ENCODE assay signal across 18 cellular contexts in the genomic region with DNA sequence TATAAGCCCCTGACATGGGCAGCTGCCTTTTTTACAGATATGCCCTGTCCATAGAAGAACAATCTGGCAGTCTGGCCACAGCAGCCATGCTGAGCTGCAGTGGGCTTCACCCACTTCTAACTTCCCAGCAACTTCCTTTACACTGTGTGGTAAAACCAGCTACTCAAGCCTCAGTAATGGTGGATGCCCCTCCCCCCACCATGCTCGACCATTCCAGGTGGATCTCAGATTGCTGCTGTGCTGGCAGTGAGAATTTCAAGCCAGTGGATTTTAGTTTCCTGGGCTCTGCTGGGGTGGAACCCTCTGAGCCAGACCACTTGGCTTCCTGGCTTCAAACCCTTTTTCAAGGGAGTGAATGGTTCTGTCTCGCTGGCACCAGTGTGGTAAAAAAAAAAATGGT.
"Had no signal": no experiment of that assay in that cellular context is flagged by ENCODE, and none has a peak within 500 bp of the region (broad histone marks: within the 10 kb centered on the region; RNA-seq: fewer than 3 reads in every experiment).

No MANE protein-coding gene starts in this region.

- H3K9me3 ChIP-seq: colonic mucosa, gastroesophageal sphincter, left lung, lower lobe of right lung had no signal

- ATAC-seq: effector memory CD8-positive, alpha-beta T cell; foreskin keratinocyte; gastroesophageal sphincter; heart left ventricle; left cardiac atrium; left lung; left ventricle myocardium superior; lower lobe of right lung; naive thymus-derived CD4-positive, alpha-beta T cell had no signal

- H3K27ac Mint-ChIP-seq: dendritic cell treated with granulocyte-macrophage colony-stimulating factor and Interleukin-4, amounts not matched to agents 40 ng/mL and 50 ng/mL, for 4 days; effector memory CD8-positive, alpha-beta T cell; naive thymus-derived CD4-positive, alpha-beta T cell had no signal

- H3K4me3 Mint-ChIP-seq: dendritic cell treated with granulocyte-macrophage colony-stimulating factor and Interleukin-4, amounts not matched to agents 40 ng/mL and 50 ng/mL, for 4 days; effector memory CD8-positive, alpha-beta T cell; naive thymus-derived CD4-positive, alpha-beta T cell had no signal

- DNase-seq: colonic mucosa; cortex of kidney; effector CD8-positive, alpha-beta T cell; effector memory CD8-positive, alpha-beta T cell; foreskin keratinocyte; heart left ventricle; hypothalamus; left cardiac atrium; left lung; left ventricle myocardium superior; lower lobe of right lung; mesenchymal stem cell; midbrain; naive thymus-derived CD4-positive, alpha-beta T cell had no signal

- H3K4me1 ChIP-seq: colonic mucosa, esophagus muscularis mucosa, foreskin keratinocyte, gastroesophageal sphincter, heart left ventricle, left lung, lower lobe of right lung had no signal

- H3K9me3 Mint-ChIP-seq: effector memory CD8-positive, alpha-beta T cell had no signal

- H3K27me3 Mint-ChIP-seq: dendritic cell treated with granulocyte-macrophage colony-stimulating factor and Interleukin-4, amounts not matched to agents 40 ng/mL and 50 ng/mL, for 4 days; effector memory CD8-positive, alpha-beta T cell; naive thymus-derived CD4-positive, alpha-beta T cell had no signal

- H3K27ac ChIP-seq: colonic mucosa, esophagus muscularis mucosa, foreskin keratinocyte, gastroesophageal sphincter, heart left ventricle, hepatocyte, left lung, lower lobe of right lung had no signal

- H2AFZ ChIP-seq: hepatocyte had no signal

- H3K79me2 ChIP-seq: hepatocyte had no signal

- H3K27me3 ChIP-seq: colonic mucosa, esophagus muscularis mucosa, foreskin keratinocyte, gastroesophageal sphincter, hepatocyte, left lung had no signal

- H3K36me3 ChIP-seq: colonic mucosa, esophagus muscularis mucosa, gastroesophageal sphincter, heart left ventricle, left lung, lower lobe of right lung had no signal

- H3K4me3 ChIP-seq: colonic mucosa, esophagus muscularis mucosa, gastroesophageal sphincter, heart left ventricle, hepatocyte, left lung, lower lobe of right lung had no signal

- H3K4me1 Mint-ChIP-seq: naive thymus-derived CD4-positive, alpha-beta T cell had no signal

- H3K4me2 ChIP-seq: hepatocyte had no signal

- H3K36me3 Mint-ChIP-seq: naive thymus-derived CD4-positive, alpha-beta T cell had no signal
